Comparison of ENCODE assay signal across 1 cellular context in the genomic region with DNA sequence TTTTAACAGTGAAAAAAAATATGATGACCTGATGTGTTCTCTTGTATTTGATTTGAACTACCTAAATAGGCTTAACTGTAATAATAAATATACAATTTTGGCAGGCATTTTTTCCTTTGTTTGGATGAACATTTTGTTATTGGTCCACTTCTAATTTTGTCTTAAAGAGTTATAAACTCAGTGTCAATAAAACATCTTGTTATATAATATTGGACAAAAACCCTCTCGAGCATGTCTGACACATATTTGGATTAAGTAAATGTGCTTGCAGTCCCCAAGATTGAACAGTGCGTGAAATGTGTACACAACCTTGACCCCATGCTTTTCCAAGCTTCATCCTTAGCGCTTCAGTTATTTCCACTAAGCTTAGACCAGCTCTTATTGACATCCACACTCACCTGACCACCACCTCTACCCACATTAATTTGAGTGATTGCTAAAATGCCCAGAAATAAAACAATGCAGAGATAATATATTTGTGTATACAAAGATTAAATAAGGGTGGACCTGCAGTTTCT.
A peak's percentile ranks its signal among the peaks of the same experiment; 100 is the strongest.
TF ChIP-seq lines count a peak whose summit lies in the region.

No MANE protein-coding gene starts in this region.

TF ChIP-seq in HepG2, 621 proteins besides CTCF, POLR2A, EP300 and RAD21 (continued from another document):
- TF ChIP-seq CEBPB (IDR thresholded peaks at IDR 0.05; ENCODE audit: borderline replicate concordance, low read depth, low read length) (no peak), ETV5 (CRISPR knock-in tag; IDR thresholded peaks at IDR 0.05; ENCODE audit: borderline replicate concordance) (no peak), NCOA5 (CRISPR knock-in tag; IDR thresholded peaks at IDR 0.05) (no peak), REXO4 (CRISPR knock-in tag; IDR thresholded peaks at IDR 0.05; ENCODE audit: borderline replicate concordance) (no peak), ZBTB10 (CRISPR knock-in tag; IDR thresholded peaks at IDR 0.05; ENCODE audit: borderline replicate concordance) (no peak), CAMTA2 (CRISPR knock-in tag; IDR thresholded peaks at IDR 0.05; ENCODE audit: borderline replicate concordance) (no peak), ZNF572 (CRISPR knock-in tag; IDR thresholded peaks at IDR 0.05) (no peak), ASH2L (IDR thresholded peaks at IDR 0.05; ENCODE audit: insufficient read length, low read depth, low read length) (no peak), ISL2 (CRISPR knock-in tag; IDR thresholded peaks at IDR 0.05) (0 out of 2 replicates have a peak, but pooled peaks have one; percentile 26), ZBTB33 (CRISPR knock-in tag; IDR thresholded peaks at IDR 0.05) (0 out of 2 replicates have a peak, but pooled peaks have one; percentile 24), SIX4 (CRISPR knock-in tag; IDR thresholded peaks at IDR 0.05) (no peak), ESRRA (CRISPR knock-in tag; IDR thresholded peaks at IDR 0.05; ENCODE audit: low read depth) (no peak), PHF8 (CRISPR knock-in tag; IDR thresholded peaks at IDR 0.05) (no peak), ZNF816 (CRISPR knock-in tag; IDR thresholded peaks at IDR 0.05; ENCODE audit: borderline replicate concordance) (no peak), RXRB (CRISPR knock-in tag; IDR thresholded peaks at IDR 0.05; ENCODE audit: borderline replicate concordance) (peak; percentile 55), ZNF768 (CRISPR knock-in tag; IDR thresholded peaks at IDR 0.05) (no peak), XBP1 (CRISPR knock-in tag; IDR thresholded peaks at IDR 0.05) (no peak), HNF4G (IDR thresholded peaks at IDR 0.05; ENCODE audit: borderline replicate concordance, low read depth, low read length) (no peak), HNF4G (CRISPR knock-in tag; IDR thresholded peaks at IDR 0.05; ENCODE audit: borderline replicate concordance, low read depth) (no peak), ZNF562 (CRISPR knock-in tag; IDR thresholded peaks at IDR 0.05; ENCODE audit: borderline replicate concordance) (no peak), ZEB1 (IDR thresholded peaks at IDR 0.05; ENCODE audit: insufficient replicate concordance, low read depth) (no peak)
- TF ChIP-seq, protein P1, sequence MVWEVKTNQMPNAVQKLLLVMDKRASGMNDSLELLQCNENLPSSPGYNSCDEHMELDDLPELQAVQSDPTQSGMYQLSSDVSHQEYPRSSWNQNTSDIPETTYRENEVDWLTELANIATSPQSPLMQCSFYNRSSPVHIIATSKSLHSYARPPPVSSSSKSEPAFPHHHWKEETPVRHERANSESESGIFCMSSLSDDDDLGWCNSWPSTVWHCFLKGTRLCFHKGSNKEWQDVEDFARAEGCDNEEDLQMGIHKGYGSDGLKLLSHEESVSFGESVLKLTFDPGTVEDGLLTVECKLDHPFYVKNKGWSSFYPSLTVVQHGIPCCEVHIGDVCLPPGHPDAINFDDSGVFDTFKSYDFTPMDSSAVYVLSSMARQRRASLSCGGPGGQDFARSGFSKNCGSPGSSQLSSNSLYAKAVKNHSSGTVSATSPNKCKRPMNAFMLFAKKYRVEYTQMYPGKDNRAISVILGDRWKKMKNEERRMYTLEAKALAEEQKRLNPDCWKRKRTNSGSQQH (CRISPR knock-in tag; IDR thresholded peaks at IDR 0.05; ENCODE audit: low read depth): no peak
- TF ChIP-seq, protein P2, sequence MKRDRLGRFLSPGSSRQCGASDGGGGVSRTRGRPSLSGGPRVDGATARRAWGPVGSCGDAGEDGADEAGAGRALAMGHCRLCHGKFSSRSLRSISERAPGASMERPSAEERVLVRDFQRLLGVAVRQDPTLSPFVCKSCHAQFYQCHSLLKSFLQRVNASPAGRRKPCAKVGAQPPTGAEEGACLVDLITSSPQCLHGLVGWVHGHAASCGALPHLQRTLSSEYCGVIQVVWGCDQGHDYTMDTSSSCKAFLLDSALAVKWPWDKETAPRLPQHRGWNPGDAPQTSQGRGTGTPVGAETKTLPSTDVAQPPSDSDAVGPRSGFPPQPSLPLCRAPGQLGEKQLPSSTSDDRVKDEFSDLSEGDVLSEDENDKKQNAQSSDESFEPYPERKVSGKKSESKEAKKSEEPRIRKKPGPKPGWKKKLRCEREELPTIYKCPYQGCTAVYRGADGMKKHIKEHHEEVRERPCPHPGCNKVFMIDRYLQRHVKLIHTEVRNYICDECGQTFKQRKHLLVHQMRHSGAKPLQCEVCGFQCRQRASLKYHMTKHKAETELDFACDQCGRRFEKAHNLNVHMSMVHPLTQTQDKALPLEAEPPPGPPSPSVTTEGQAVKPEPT (CRISPR knock-in tag; IDR thresholded peaks at IDR 0.05; ENCODE audit: low read depth): no peak
- TF ChIP-seq, protein P3, sequence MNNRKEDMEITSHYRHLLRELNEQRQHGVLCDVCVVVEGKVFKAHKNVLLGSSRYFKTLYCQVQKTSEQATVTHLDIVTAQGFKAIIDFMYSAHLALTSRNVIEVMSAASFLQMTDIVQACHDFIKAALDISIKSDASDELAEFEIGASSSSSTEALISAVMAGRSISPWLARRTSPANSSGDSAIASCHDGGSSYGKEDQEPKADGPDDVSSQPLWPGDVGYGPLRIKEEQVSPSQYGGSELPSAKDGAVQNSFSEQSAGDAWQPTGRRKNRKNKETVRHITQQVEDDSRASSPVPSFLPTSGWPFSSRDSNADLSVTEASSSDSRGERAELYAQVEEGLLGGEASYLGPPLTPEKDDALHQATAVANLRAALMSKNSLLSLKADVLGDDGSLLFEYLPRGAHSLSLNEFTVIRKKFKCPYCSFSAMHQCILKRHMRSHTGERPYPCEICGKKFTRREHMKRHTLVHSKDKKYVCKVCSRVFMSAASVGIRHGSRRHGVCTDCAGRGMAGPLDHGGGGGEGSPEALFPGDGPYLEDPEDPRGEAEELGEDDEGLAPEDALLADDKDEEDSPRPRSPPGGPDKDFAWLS (CRISPR knock-in tag; IDR thresholded peaks at IDR 0.05; ENCODE audit: borderline replicate concordance): no peak
